Comparison of ENCODE assay signal across 8 cellular contexts in the genomic region with DNA sequence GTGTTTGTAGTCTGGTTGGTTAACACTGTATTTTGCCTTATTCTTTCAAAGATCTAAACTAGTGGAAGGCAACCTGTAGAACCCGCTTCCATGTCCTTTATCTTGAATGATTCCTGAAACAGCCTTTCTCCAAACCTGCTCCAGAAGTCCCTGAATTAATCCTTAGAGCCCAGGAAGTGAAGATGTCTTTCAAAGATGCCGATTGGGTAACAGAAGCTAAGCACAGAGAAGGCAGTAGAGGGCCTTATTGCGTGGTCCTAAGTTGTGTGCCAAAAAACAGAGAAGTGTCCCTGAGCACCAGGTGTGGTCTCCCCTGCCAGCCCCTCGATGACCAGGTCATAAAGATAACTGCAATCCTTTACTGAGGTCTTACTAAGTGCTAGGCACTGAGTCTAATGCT. TPM values are rescaled to one million over a fixed set of nuclear protein-coding genes. Genes with fewer than 3 reads are reported as not detected.
DNase-seq lines count a peak whose midpoint lies in the region; ATAC-seq and TF ChIP-seq lines count a peak whose summit lies in the region.

No MANE protein-coding gene starts in this region.

- DNase-seq in cardiac muscle cell (ENCODE audit: low read depth in 1 of 2, low spot score in 1 of 2) (peak in 1 of 2 donors; percentile 26), cardiac septum (ENCODE audit: low spot score) (no peak), MM.1S (peak; percentile 9), NCI-H345 treated with DMSO at 0.1 percent for 48 hours (lab: John Stamatoyannopoulos, UW; ENCODE audit: unreplicated experiment) (no peak)
- no peak for DNase-seq in activated naive CD8-positive, alpha-beta T cell treated with anti-CD3 and anti-CD28 coated beads for 36 hours
- DNase-seq in stimulated activated naive CD8-positive, alpha-beta T cell treated with anti-CD3 and anti-CD28 coated beads, Interleukin-15, amount 100 ng/mL, for 72 hours = no peak

- peak overlapping the region; percentile 52 for H3K4me3 ChIP-seq in cardiac muscle cell
- peak overlapping the region; percentile 74 for H3K4me3 ChIP-seq in MM.1S (ENCODE audit: low read length)
- H3K4me3 ChIP-seq in iPS-18c (ENCODE audit: insufficient read depth, low read depth, low read length) = peak overlapping the region; percentile 83

- H3K4me2 ChIP-seq in MM.1S (ENCODE audit: low read depth, low read length) = peak overlapping the region; percentile 90

- H3K27ac Mint-ChIP-seq in activated naive CD8-positive, alpha-beta T cell treated with anti-CD3 and anti-CD28 coated beads for 36 hours = peak overlapping the region; percentile 87
- H3K27ac Mint-ChIP-seq in stimulated activated naive CD8-positive, alpha-beta T cell treated with anti-CD3 and anti-CD28 coated beads, Interleukin-15, amount 100 ng/mL, for 72 hours = peak overlapping the region; percentile 50 to 77

- H3K9me3 ChIP-seq in cardiac muscle cell (ENCODE audit: low read depth) (no peaks in the 10 kb centered on the region), MM.1S (replicated peaks; ENCODE audit: insufficient read depth, low read length) (no peaks in the 10 kb centered on the region), iPS-18c (ENCODE audit: control insufficient read depth, insufficient read depth, low read length) (no peaks in the 10 kb centered on the region)

- intact Hi-C loops in cardiac septum (cut with DNase I) = no loop called here

- peaks cover 8% of the 10 kb centered on the region for H3K4me1 Mint-ChIP-seq in activated naive CD8-positive, alpha-beta T cell treated with anti-CD3 and anti-CD28 coated beads for 36 hours
- H3K4me1 Mint-ChIP-seq in stimulated activated naive CD8-positive, alpha-beta T cell treated with anti-CD3 and anti-CD28 coated beads, Interleukin-15, amount 100 ng/mL, for 72 hours = peaks cover 7% of the 10 kb centered on the region

- H3K79me2 ChIP-seq in MM.1S (ENCODE audit: low read length) = no peaks in the 10 kb centered on the region

- H3K4me1 ChIP-seq in cardiac muscle cell (ENCODE audit: low read depth) (no peaks in the 10 kb centered on the region), MM.1S (ENCODE audit: low read length) (peaks cover 5% of the 10 kb centered on the region; the same call in 1 of the 2 replicates)

- peak overlapping the region; percentile 61; the same call in 1 of the 2 replicates for H3K9ac ChIP-seq in MM.1S (ENCODE audit: low read length)

- H4K20me1 ChIP-seq in MM.1S (ENCODE audit: insufficient read depth, low read length) = no peaks in the 10 kb centered on the region

- peaks cover 3% of the 10 kb centered on the region for H3K9me3 Mint-ChIP-seq in activated naive CD8-positive, alpha-beta T cell treated with anti-CD3 and anti-CD28 coated beads for 36 hours
- H3K9me3 Mint-ChIP-seq in stimulated activated naive CD8-positive, alpha-beta T cell treated with anti-CD3 and anti-CD28 coated beads, Interleukin-15, amount 100 ng/mL, for 72 hours = peaks cover 5 to 8% of the 10 kb centered on the region in 2 donors

- no peak overlapping the region for H3K27ac ChIP-seq in cardiac muscle cell
- H3K27ac ChIP-seq in MM.1S (ENCODE audit: low read length) = peak overlapping the region; percentile 62; the same call in 1 of the 2 replicates

- no peaks in the 10 kb centered on the region for H3K9me2 ChIP-seq in MM.1S (replicated peaks; ENCODE audit: insufficient read depth, low read length)

- H2AFZ ChIP-seq in MM.1S (ENCODE audit: low read length) = peak overlapping the region; percentile 94

- no peak for TF ChIP-seq CTCF in cardiac muscle cell (IDR thresholded peaks at IDR 0.05; ENCODE audit: low read depth, low read length)
- no peak for TF ChIP-seq CTCF in MM.1S (IDR thresholded peaks at IDR 0.05; ENCODE audit: low read length)

- H3K27me3 ChIP-seq in cardiac muscle cell = peaks cover 28% of the 10 kb centered on the region
- H3K27me3 ChIP-seq in MM.1S (replicated peaks; ENCODE audit: insufficient read depth, low read length) = no peaks in the 10 kb centered on the region

- H3K36me3 ChIP-seq in cardiac muscle cell (no peaks in the 10 kb centered on the region), MM.1S (replicated peaks; ENCODE audit: insufficient read depth, low read length) (no peaks in the 10 kb centered on the region)

- peaks cover 1% of the 10 kb centered on the region for H3K36me3 Mint-ChIP-seq in activated naive CD8-positive, alpha-beta T cell treated with anti-CD3 and anti-CD28 coated beads for 36 hours

- no peak for ATAC-seq in stimulated activated naive CD8-positive, alpha-beta T cell treated with anti-CD3 and anti-CD28 coated beads, Interleukin-15, amount 100 ng/mL, for 72 hours
- ATAC-seq in GM21381 (IDR thresholded peaks at IDR 0.05; ENCODE audit: unreplicated experiment) = no peak

- H3K4me3 Mint-ChIP-seq in activated naive CD8-positive, alpha-beta T cell treated with anti-CD3 and anti-CD28 coated beads for 36 hours = peak overlapping the region; percentile 89
- H3K4me3 Mint-ChIP-seq in stimulated activated naive CD8-positive, alpha-beta T cell treated with anti-CD3 and anti-CD28 coated beads, Interleukin-15, amount 100 ng/mL, for 72 hours = peak overlapping the region; percentile 94

- H3F3A ChIP-seq in MM.1S (ENCODE audit: insufficient read depth, low read length) = peaks cover 7% of the 10 kb centered on the region; the same call in 1 of the 2 replicates

- peaks cover 3% of the 10 kb centered on the region for H3K27me3 Mint-ChIP-seq in activated naive CD8-positive, alpha-beta T cell treated with anti-CD3 and anti-CD28 coated beads for 36 hours
- H3K27me3 Mint-ChIP-seq in stimulated activated naive CD8-positive, alpha-beta T cell treated with anti-CD3 and anti-CD28 coated beads, Interleukin-15, amount 100 ng/mL, for 72 hours = peaks cover 12% of the 10 kb centered on the region

RNA-seq across cellular contexts. Expression of a gene that starts 19.1 kb away (rescaled TPM):
- total RNA-seq in cardiac muscle cell (7.4 and 10.3 TPM in 2 replicates), cardiac septum (1.9 TPM)
- polyA plus RNA-seq in cardiac muscle cell = 7.4 and 9.3 TPM in 2 replicates
- total RNA-seq in activated naive CD8-positive, alpha-beta T cell treated with anti-CD3 and anti-CD28 coated beads for 36 hours = 1 to 10 TPM; 2.9 to 3.3 TPM

RNA-seq across cellular contexts. Expression of a gene that starts 24.9 kb away (rescaled TPM):
- 0.95 and 1.6 TPM in 2 replicates for total RNA-seq in cardiac muscle cell
- 1.8 and 1.9 TPM in 2 replicates for polyA plus RNA-seq in cardiac muscle cell
- total RNA-seq in cardiac septum = 0.13 TPM
- total RNA-seq in activated naive CD8-positive, alpha-beta T cell treated with anti-CD3 and anti-CD28 coated beads for 36 hours = 1 to 10 TPM; 4.3 TPM

RNA-seq across cellular contexts. Expression of a gene that starts 36.4 kb away (rescaled TPM):
- total RNA-seq in cardiac muscle cell (24.8 and 58.3 TPM in 2 replicates), cardiac septum (15.7 TPM)
- polyA plus RNA-seq in cardiac muscle cell = 11.0 and 16.2 TPM in 2 replicates
- 10 to 100 TPM; 13.8 to 14.6 TPM for total RNA-seq in activated naive CD8-positive, alpha-beta T cell treated with anti-CD3 and anti-CD28 coated beads for 36 hours
